1 cellular context compared by ENCODE assay signal in genomic region chr5:135033866-135034185, GRCh38.
TF ChIP-seq lines count a peak whose summit lies in the region.

No MANE protein-coding gene starts in this region.

TF ChIP-seq in SK-N-SH, 30 proteins besides CTCF, POLR2A, EP300 and RAD21 (continued from another document):
- TF ChIP-seq USF1 (IDR thresholded peaks at IDR 0.05; ENCODE audit: borderline replicate concordance, low read depth) = no peak
- no peak for TF ChIP-seq YY1 (IDR thresholded peaks at IDR 0.05; ENCODE audit: low read depth)
- no peak for TF ChIP-seq SMC3 (IDR thresholded peaks at IDR 0.05; ENCODE audit: low read depth, low read length)
